In genomic region chr15:65081270-65081669, GRCh38 we compare ENCODE assay signal across 31 cellular contexts. TPM values are rescaled to one million over a fixed set of nuclear protein-coding genes. Genes with fewer than 3 reads are reported as not detected.
DNase-seq lines count a peak whose midpoint lies in the region; ATAC-seq and TF ChIP-seq lines count a peak whose summit lies in the region.
"Had no signal": no experiment of that assay in that cellular context is flagged by ENCODE, and none has a peak within 500 bp of the region (broad histone marks: within the 10 kb centered on the region; RNA-seq: fewer than 3 reads in every experiment).

No MANE protein-coding gene starts in this region.

- H3K27ac ChIP-seq in esophagus squamous epithelium (peak overlapping the region in 3 of 4 donors; percentile 42 to 57 (median 51)), layer of hippocampus (ENCODE audit: low read depth, low read length) (peak overlapping the region; percentile 55), thoracic aorta (peak overlapping the region; percentile 96 to 99)
- H3K27ac ChIP-seq: adrenal gland, foreskin keratinocyte, SJCRH30 had no signal

- H3K27me3 ChIP-seq in esophagus squamous epithelium (peaks cover 0 to 36% (median 0%) of the 10 kb centered on the region in 4 donors), layer of hippocampus (ENCODE audit: control insufficient read depth, insufficient read depth, low read length) (peaks cover 4% of the 10 kb centered on the region), thoracic aorta (replicated peaks; ENCODE audit: insufficient read depth) (no peaks in the 10 kb centered on the region), BE2C (no peaks in the 10 kb centered on the region)
- H3K27me3 ChIP-seq: SJCRH30 had no signal

- no peak for ATAC-seq in WTC11
- ATAC-seq in thoracic aorta (ENCODE audit: insufficient number of reproducible peaks, low FRiP score, low read depth): no peak
- no peak for ATAC-seq in GM21515 (IDR thresholded peaks at IDR 0.05; ENCODE audit: unreplicated experiment)
- ATAC-seq: activated CD8-positive, alpha-beta memory T cell treated with anti-CD3 and anti-CD28 coated beads, Interleukin-2, amount 10 ng/mL, durations not matched to agents 7 days and 5 days; natural killer cell treated with Interleukin-12 subunit alpha and Interleukin-12 subunit beta and Interleukin-15 and Interleukin-18, amount 100 ng/mL, for 72 hours; Panc1 had no signal

- CTCF ChIA-PET in WTC11 (lab: Charles Lee): interaction anchor here (1.2 to 15.1 kb wide), 4 partner anchors 13 to 48 kb away, joined by 4 to 308 read pairs (median 146); partner anchors contain the start of gene RASL12

- H3K9me3 ChIP-seq in esophagus squamous epithelium: no peaks in the 10 kb centered on the region
- no peaks in the 10 kb centered on the region for H3K9me3 ChIP-seq in thoracic aorta
- H3K9me3 ChIP-seq in BE2C: no peaks in the 10 kb centered on the region
- H3K9me3 ChIP-seq: adrenal gland, SJCRH30, spleen had no signal

- DNase-seq in WTC11 (ENCODE audit: low spot score): no peak
- DNase-seq in esophagus squamous epithelium (lab: John Stamatoyannopoulos, UW): no peak
- DNase-seq in thoracic aorta (ENCODE audit: low spot score): no peak
- DNase-seq in activated CD4-positive, alpha-beta T cell treated with anti-CD3 and anti-CD28 coated beads for 1 hour: no peak
- no peak for DNase-seq in HUDEP-2 (lab: John Stamatoyannopoulos, UW; ENCODE audit: unreplicated experiment in 76 of 76)
- no peak for DNase-seq in BE2C
- DNase-seq: activated B cell treated with CpG ODN at 0.5 μM for 24 hours; activated CD8-positive, alpha-beta memory T cell treated with anti-CD3 and anti-CD28 coated beads, Interleukin-2, amount 10 ng/mL, durations not matched to agents 7 days and 5 days; adrenal gland; DMS79; effector memory CD4-positive, alpha-beta T cell; erythroblast; foreskin keratinocyte; GDM1; HCEC 1CT; Karpas-422; MV-4-11; NCI-H2171 treated with DMSO at 0.1 percent for 48 hours; NCI-H524; retina; SJCRH30; spleen had no signal

- H3K27me3 Mint-ChIP-seq in WTC11 (ENCODE audit: low read depth): peaks cover 22% of the 10 kb centered on the region

- intact Hi-C loops in esophagus squamous epithelium (cut with DNase I): no loop called here

- no peak overlapping the region for H3K4me3 ChIP-seq in esophagus squamous epithelium
- no peak overlapping the region for H3K4me3 ChIP-seq in thoracic aorta
- H3K4me3 ChIP-seq in BE2C (ENCODE audit: low read depth, low read length): no peak overlapping the region
- H3K4me3 ChIP-seq: adrenal gland, SJCRH30, spleen had no signal

- H3K36me3 Mint-ChIP-seq in WTC11: no peaks in the 10 kb centered on the region
- H3K36me3 Mint-ChIP-seq: activated CD8-positive, alpha-beta memory T cell treated with anti-CD3 and anti-CD28 coated beads, Interleukin-2, amount 10 ng/mL, durations not matched to agents 7 days and 5 days; natural killer cell treated with Interleukin-12 subunit alpha and Interleukin-12 subunit beta and Interleukin-15 and Interleukin-18, amount 100 ng/mL, for 72 hours had no signal

- TF ChIP-seq CTCF in WTC11 (IDR thresholded peaks at IDR 0.05): no peak
- no peak for TF ChIP-seq CTCF in esophagus squamous epithelium (IDR thresholded peaks at IDR 0.05)
- no peak for TF ChIP-seq CTCF in thoracic aorta (IDR thresholded peaks at IDR 0.05)
- TF ChIP-seq CTCF in BE2C (IDR thresholded peaks at IDR 0.05; ENCODE audit: low read depth, low read length): no peak

- peaks cover 12 to 66% (median 19%) of the 10 kb centered on the region in 3 donors for H3K4me1 ChIP-seq in esophagus squamous epithelium
- peaks cover 56 to 100% of the 10 kb centered on the region in 2 donors for H3K4me1 ChIP-seq in thoracic aorta (ENCODE audit: control insufficient read depth in 1 of 2, low read depth in 2 of 2)
- peaks cover 4% of the 10 kb centered on the region for H3K4me1 ChIP-seq in BE2C
- H3K4me1 ChIP-seq: foreskin keratinocyte had no signal

- TF ChIP-seq POLR2A in esophagus squamous epithelium (IDR thresholded peaks at IDR 0.05): no peak

- WGBS in esophagus squamous epithelium, 2 donors: 62 to 76% methylated on average over 6 of the region's 6 CpGs

- no peak overlapping the region for H3K27ac Mint-ChIP-seq in WTC11
- H3K27ac Mint-ChIP-seq: activated B cell treated with CpG ODN at 0.5 μM for 24 hours; activated CD8-positive, alpha-beta memory T cell treated with anti-CD3 and anti-CD28 coated beads, Interleukin-2, amount 10 ng/mL, durations not matched to agents 7 days and 5 days; activated T-cell treated with anti-CD3 and anti-CD28 coated beads, Interleukin-2, amount 50 U/mL, for 72 hours; natural killer cell treated with Interleukin-12 subunit alpha and Interleukin-12 subunit beta and Interleukin-15 and Interleukin-18, amount 100 ng/mL, for 72 hours had no signal

- H3K9me3 Mint-ChIP-seq in WTC11: no peaks in the 10 kb centered on the region
- H3K9me3 Mint-ChIP-seq: activated B cell treated with CpG ODN at 0.5 μM for 24 hours; activated T-cell treated with anti-CD3 and anti-CD28 coated beads, Interleukin-2, amount 50 U/mL, for 72 hours; natural killer cell treated with Interleukin-12 subunit alpha and Interleukin-12 subunit beta and Interleukin-15 and Interleukin-18, amount 100 ng/mL, for 72 hours had no signal

- H3K36me3 ChIP-seq in esophagus squamous epithelium: no peaks in the 10 kb centered on the region
- H3K36me3 ChIP-seq in thoracic aorta: no peaks in the 10 kb centered on the region
- H3K36me3 ChIP-seq in BE2C: no peaks in the 10 kb centered on the region
- H3K36me3 ChIP-seq: adrenal gland, SJCRH30, spleen had no signal

- no peak overlapping the region for H3K4me3 Mint-ChIP-seq in WTC11
- H3K4me3 Mint-ChIP-seq: activated B cell treated with CpG ODN at 0.5 μM for 24 hours; activated CD8-positive, alpha-beta memory T cell treated with anti-CD3 and anti-CD28 coated beads, Interleukin-2, amount 10 ng/mL, durations not matched to agents 7 days and 5 days; activated T-cell treated with anti-CD3 and anti-CD28 coated beads, Interleukin-2, amount 50 U/mL, for 72 hours; CD14-positive monocyte; natural killer cell treated with Interleukin-12 subunit alpha and Interleukin-12 subunit beta and Interleukin-15 and Interleukin-18, amount 100 ng/mL, for 72 hours had no signal

- POLR2A ChIA-PET in WTC11 (lab: Charles Lee): no interaction called here

- peaks cover 65% of the 10 kb centered on the region for H3K4me1 Mint-ChIP-seq in WTC11

TF ChIP-seq in WTC11, 78 proteins besides CTCF, POLR2A, EP300 and RAD21:
- TF ChIP-seq JAZF1 (CRISPR knock-in tag; IDR thresholded peaks at IDR 0.05) (no peak), USF2 (CRISPR knock-in tag; IDR thresholded peaks at IDR 0.05) (peak; percentile 45)

RNA-seq across cellular contexts. Expression of gene KBTBD13, which starts 4.7 kb away (rescaled TPM):
- 0.05 TPM in 1 of 3 replicates, not detected in the others for total RNA-seq in WTC11 (2021)
- total RNA-seq in esophagus squamous epithelium: not detected
- 1 to 10 TPM in 1 of 2 donors, under 1 TPM in 1; 0.63 to 3.1 TPM for total RNA-seq in thoracic aorta
- polyA plus RNA-seq in BE2C (2012; ENCODE audit: insufficient read depth, insufficient read length, low read depth): not detected
- total RNA-seq: activated B cell treated with CpG ODN at 0.5 μM for 24 hours; activated CD8-positive, alpha-beta memory T cell treated with anti-CD3 and anti-CD28 coated beads, Interleukin-2, amount 10 ng/mL, durations not matched to agents 7 days and 5 days; activated T-cell treated with anti-CD3 and anti-CD28 coated beads, Interleukin-2, amount 50 U/mL, for 72 hours; adrenal gland; foreskin keratinocyte; natural killer cell treated with Interleukin-12 subunit alpha and Interleukin-12 subunit beta and Interleukin-15 and Interleukin-18, amount 100 ng/mL, for 72 hours; osteocyte; spleen; subcutaneous adipose tissue had no signal
- polyA plus RNA-seq: adrenal gland, CD14-positive monocyte, foreskin keratinocyte, spleen had no signal

RNA-seq across cellular contexts. Expression of gene RASL12, which starts 13.5 kb away (rescaled TPM):
- 5.6 to 6.8 TPM (median 6.5 TPM) in 3 replicates for total RNA-seq in WTC11 (2021)
- total RNA-seq in esophagus squamous epithelium: 10 to 100 TPM in 2 of 4 donors, 1 to 10 TPM in 2; 2.8 to 32.4 (median 8.9) TPM
- total RNA-seq in thoracic aorta: 100 to 1,000 TPM; 211 to 324 TPM
- polyA plus RNA-seq in BE2C (2012; ENCODE audit: insufficient read depth, insufficient read length, low read depth): 0.36 TPM
- total RNA-seq: activated B cell treated with CpG ODN at 0.5 μM for 24 hours; activated CD8-positive, alpha-beta memory T cell treated with anti-CD3 and anti-CD28 coated beads, Interleukin-2, amount 10 ng/mL, durations not matched to agents 7 days and 5 days; activated T-cell treated with anti-CD3 and anti-CD28 coated beads, Interleukin-2, amount 50 U/mL, for 72 hours; foreskin keratinocyte; mononuclear cell; natural killer cell treated with Interleukin-12 subunit alpha and Interleukin-12 subunit beta and Interleukin-15 and Interleukin-18, amount 100 ng/mL, for 72 hours; SJCRH30 had no signal
- polyA plus RNA-seq: CD14-positive monocyte, foreskin keratinocyte had no signal

RNA-seq across cellular contexts. Expression of gene UBAP1L, which starts 33.7 kb away (rescaled TPM):
- 2.0 to 2.9 TPM (median 2.2 TPM) in 3 replicates for total RNA-seq in WTC11 (2021)
- total RNA-seq in esophagus squamous epithelium: 1 to 10 TPM; 1.6 to 6.3 (median 2.0) TPM
- total RNA-seq in thoracic aorta: 10 to 100 TPM in 1 of 2 donors, 1 to 10 TPM in 1; 3.7 to 11.0 TPM
- polyA plus RNA-seq in BE2C (2012; ENCODE audit: insufficient read depth, insufficient read length, low read depth): 4.0 TPM
- polyA plus RNA-seq: CD14-positive monocyte had no signal

RNA-seq across cellular contexts. Expression of gene SLC51B, which starts 36.1 kb away (rescaled TPM):
- total RNA-seq in WTC11 (2021) (not detected in 3 replicates), esophagus squamous epithelium (not detected), thoracic aorta (not detected)
- polyA plus RNA-seq in BE2C (2012; ENCODE audit: insufficient read depth, insufficient read length, low read depth): not detected
- total RNA-seq: activated B cell treated with CpG ODN at 0.5 μM for 24 hours; activated CD8-positive, alpha-beta memory T cell treated with anti-CD3 and anti-CD28 coated beads, Interleukin-2, amount 10 ng/mL, durations not matched to agents 7 days and 5 days; activated T-cell treated with anti-CD3 and anti-CD28 coated beads, Interleukin-2, amount 50 U/mL, for 72 hours; foreskin keratinocyte; natural killer cell treated with Interleukin-12 subunit alpha and Interleukin-12 subunit beta and Interleukin-15 and Interleukin-18, amount 100 ng/mL, for 72 hours; osteocyte; spleen; subcutaneous adipose tissue had no signal
- polyA plus RNA-seq: CD14-positive monocyte, foreskin keratinocyte had no signal

RNA-seq across cellular contexts. Expression of gene MTFMT, which starts 51.8 kb away (rescaled TPM):
- 22.3 to 28.8 TPM (median 26.7 TPM) in 3 replicates for total RNA-seq in WTC11 (2021)
- total RNA-seq in esophagus squamous epithelium: 10 to 100 TPM; 12.8 to 21.0 (median 17.8) TPM
- total RNA-seq in thoracic aorta: 10 to 100 TPM; 25.9 to 42.4 TPM
- 11.1 TPM for polyA plus RNA-seq in BE2C (2012; ENCODE audit: insufficient read depth, insufficient read length, low read depth)

Comparison
In these comparisons a context has a peak if more than half of its experiments do, and no peak if none do; other contexts are left out.
1. RNA of gene RASL12, which starts 13.5 kb away (total RNA-seq): 211 to 324 TPM in thoracic aorta; 2.8 to 32.4 TPM in esophagus squamous epithelium and 5.6 to 6.8 TPM in WTC11; every median in the first group is over 4 times any median in the second.
2. Peak in every context shown above with its lines, with median percentiles within 50 percentile points of each other: H3K27ac ChIP-seq.